1 cellular context compared by ENCODE assay signal in the genomic region with DNA sequence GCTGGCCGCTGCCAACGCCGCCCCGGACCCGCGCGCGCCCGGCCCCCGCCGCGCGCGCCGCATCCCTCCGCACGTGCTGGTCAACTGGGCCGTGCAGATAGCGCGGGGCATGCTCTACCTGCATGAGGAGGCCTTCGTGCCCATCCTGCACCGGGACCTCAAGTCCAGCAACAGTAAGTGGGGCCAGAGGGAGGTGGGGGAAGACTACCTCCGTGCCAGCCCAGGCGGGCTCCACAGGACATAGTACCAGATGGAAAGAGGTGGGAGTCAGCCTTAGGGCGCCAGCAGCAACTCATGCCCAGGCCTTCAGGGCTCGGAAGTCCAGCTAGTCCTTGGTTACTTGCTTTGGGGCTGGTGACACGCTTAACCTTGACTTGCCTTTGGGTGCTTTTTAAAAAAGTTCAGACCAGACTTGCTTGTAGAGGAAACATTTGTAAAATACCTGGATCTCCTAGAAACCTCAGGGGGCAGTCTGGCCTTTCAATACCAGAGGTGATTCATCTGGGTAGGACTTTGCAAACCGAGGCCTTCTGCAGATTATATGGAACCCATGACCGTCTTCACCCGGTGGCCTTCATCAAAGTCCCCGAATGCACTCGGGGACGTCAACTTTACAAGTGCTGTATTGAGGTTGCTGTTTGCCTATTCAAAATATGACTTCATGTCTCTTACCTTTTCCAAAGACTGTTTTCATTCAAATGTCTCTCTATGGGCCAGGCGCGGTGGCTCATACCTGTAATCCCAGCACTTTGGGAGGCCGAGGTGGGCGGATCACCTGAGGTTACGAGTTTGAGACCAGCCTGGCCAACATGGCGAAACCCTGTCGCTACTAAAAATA.
A peak's percentile ranks its signal among the peaks of the same experiment; 100 is the strongest.
TF ChIP-seq lines count a peak whose summit lies in the region.

No MANE protein-coding gene starts in this region.

TF ChIP-seq in H1, 55 proteins besides CTCF, POLR2A, EP300 and RAD21:
- TF ChIP-seq EZH2 (IDR thresholded peaks at IDR 0.05; ENCODE audit: low read depth, low read length, severe bottlenecking), result peak; percentile 27
- TF ChIP-seq SIRT6 (IDR thresholded peaks at IDR 0.05; ENCODE audit: low read length), result no peak
- TF ChIP-seq CREB1 (IDR thresholded peaks at IDR 0.05), result no peak
- TF ChIP-seq GTF2F1 (IDR thresholded peaks at IDR 0.05; ENCODE audit: borderline replicate concordance, low read depth, low read length), result no peak
- peak; percentile 57 for TF ChIP-seq RNF2 (IDR thresholded peaks at IDR 0.05; ENCODE audit: borderline replicate concordance, low read depth, low read length, missing control alignments, poor library complexity, severe bottlenecking)
- TF ChIP-seq, protein P1, sequence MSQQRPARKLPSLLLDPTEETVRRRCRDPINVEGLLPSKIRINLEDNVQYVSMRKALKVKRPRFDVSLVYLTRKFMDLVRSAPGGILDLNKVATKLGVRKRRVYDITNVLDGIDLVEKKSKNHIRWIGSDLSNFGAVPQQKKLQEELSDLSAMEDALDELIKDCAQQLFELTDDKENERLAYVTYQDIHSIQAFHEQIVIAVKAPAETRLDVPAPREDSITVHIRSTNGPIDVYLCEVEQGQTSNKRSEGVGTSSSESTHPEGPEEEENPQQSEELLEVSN (IDR thresholded peaks at IDR 0.05), result peak; percentile 76
- TF ChIP-seq, protein P2, sequence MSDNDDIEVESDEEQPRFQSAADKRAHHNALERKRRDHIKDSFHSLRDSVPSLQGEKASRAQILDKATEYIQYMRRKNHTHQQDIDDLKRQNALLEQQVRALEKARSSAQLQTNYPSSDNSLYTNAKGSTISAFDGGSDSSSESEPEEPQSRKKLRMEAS (IDR thresholded peaks at IDR 0.05), result peak; percentile 88
- TF ChIP-seq TBP (IDR thresholded peaks at IDR 0.05; ENCODE audit: low read depth, low read length), result no peak
- TF ChIP-seq ASH2L (IDR thresholded peaks at IDR 0.05; ENCODE audit: low read length), result peak; percentile 20
